16 cellular contexts compared by ENCODE assay signal in genomic region chr9:21815643-21816042, GRCh38. TPM values are rescaled to one million over a fixed set of nuclear protein-coding genes. Genes with fewer than 3 reads are reported as not detected.
DNase-seq lines count a peak whose midpoint lies in the region; ATAC-seq and TF ChIP-seq lines count a peak whose summit lies in the region.
"Had no signal": no experiment of that assay in that cellular context is flagged by ENCODE, and none has a peak within 500 bp of the region (broad histone marks: within the 10 kb centered on the region; RNA-seq: fewer than 3 reads in every experiment).

No MANE protein-coding gene starts in this region.

- H2AFZ ChIP-seq in osteoblast (ENCODE audit: low read length): no peak overlapping the region

- peak overlapping the region; percentile 8 for H3K27ac Mint-ChIP-seq in T-helper 17 cell

- no peak overlapping the region for H3K4me3 ChIP-seq in osteoblast (ENCODE audit: insufficient read depth, low read length)
- H3K4me3 ChIP-seq in psoas muscle: no peak overlapping the region
- no peak overlapping the region for H3K4me3 ChIP-seq in heart right ventricle
- H3K4me3 ChIP-seq: BLaER1 had no signal

- 92 to 99% (median 96%) methylated on average over 3 of the region's 3 CpGs for WGBS in psoas muscle, 3 donors
- WGBS in heart right ventricle, 2 donors: 97 to 98% methylated on average over 3 of the region's 3 CpGs

- peak; percentile 22 to 48 for ATAC-seq in activated CD4-positive, CD25-positive, alpha-beta regulatory T cell treated with anti-CD3 and anti-CD28 coated beads, Interleukin-2, amount 50 U/mL, for 24 hours
- ATAC-seq in T-helper 17 cell (no peak), psoas muscle (no peak), GM21528 (IDR thresholded peaks at IDR 0.05; ENCODE audit: low FRiP score, unreplicated experiment) (no peak), heart right ventricle (no peak)
- ATAC-seq: HCT116 had no signal

- H3K36me3 ChIP-seq in osteoblast (ENCODE audit: insufficient read depth, low read length): peaks cover 42% of the 10 kb centered on the region
- peaks cover 4 to 54% of the 10 kb centered on the region in 2 donors for H3K36me3 ChIP-seq in psoas muscle (ENCODE audit: insufficient read depth in 1 of 2, low read depth in 1 of 2)
- peaks cover 0 to 56% (median 28%) of the 10 kb centered on the region in 9 donors for H3K36me3 ChIP-seq in heart right ventricle

- no peak for DNase-seq in activated CD4-positive, CD25-positive, alpha-beta regulatory T cell treated with anti-CD3 and anti-CD28 coated beads, Interleukin-2, amount 50 U/mL, for 72 hours
- DNase-seq in T-helper 17 cell: no peak
- peak; percentile 3 for DNase-seq in osteoblast (ENCODE audit: insufficient read length, low spot score, missing footprints)
- no peak for DNase-seq in psoas muscle
- DNase-seq in heart right ventricle: no peak
- DNase-seq: CD4-positive, alpha-beta memory T cell; DMS79 treated with DMSO at 0.1 percent for 48 hours; GOT3; H7; KG1 had no signal

- H4K20me1 ChIP-seq in osteoblast (ENCODE audit: insufficient read depth, low read length): peaks cover 6% of the 10 kb centered on the region

- intact Hi-C loops in psoas muscle (cut with DNase I): loop anchor here in 1 of 2 donors (10.0 kb wide), 1 partner anchor 219 kb away; no protein-coding TSS in a partner anchor
- intact Hi-C loops in heart right ventricle (cut with DNase I): loop anchor here (2.0 to 10.0 kb wide), 14 partner anchors 189 to 639 kb away; partner anchors contain the start of genes CDKN2B (in 4 of the 10) and DMRTA1 (in 1 of the 10)

- H3K4me1 ChIP-seq in osteoblast (ENCODE audit: insufficient read depth, low read length) (peaks cover 28% of the 10 kb centered on the region), psoas muscle (no peaks in the 10 kb centered on the region), heart right ventricle (peaks cover 0 to 40% (median 23%) of the 10 kb centered on the region in 9 donors)

- H3K27me3 ChIP-seq in osteoblast (ENCODE audit: insufficient read depth, low read length) (no peaks in the 10 kb centered on the region), psoas muscle (ENCODE audit: insufficient read depth in 3 of 3, low read length in 2 of 3) (no peaks in the 10 kb centered on the region), heart right ventricle (no peaks in the 10 kb centered on the region)
- H3K27me3 ChIP-seq: BLaER1 had no signal

- H3K27me3 Mint-ChIP-seq in T-helper 17 cell: no peaks in the 10 kb centered on the region
- H3K27me3 Mint-ChIP-seq: CD4-positive, alpha-beta memory T cell had no signal

- no peak overlapping the region for H3K4me2 ChIP-seq in osteoblast (ENCODE audit: insufficient read depth, low read length)
- H3K4me2 ChIP-seq: BLaER1 had no signal

- H3K27ac ChIP-seq in osteoblast (ENCODE audit: low read depth, low read length): no peak overlapping the region
- H3K27ac ChIP-seq in psoas muscle: no peak overlapping the region
- no peak overlapping the region for H3K27ac ChIP-seq in heart right ventricle
- H3K27ac ChIP-seq: 22Rv1, BLaER1 had no signal

- H3K36me3 Mint-ChIP-seq in T-helper 17 cell (ENCODE audit: low read depth): peaks cover 11% of the 10 kb centered on the region

- H3K9me3 ChIP-seq in T-helper 17 cell (ENCODE audit: control insufficient read depth, low read length, poor library complexity, severe bottlenecking) (no peaks in the 10 kb centered on the region), osteoblast (ENCODE audit: low read depth, low read length) (no peaks in the 10 kb centered on the region), psoas muscle (no peaks in the 10 kb centered on the region), heart right ventricle (peaks cover 0 to 5% (median 0%) of the 10 kb centered on the region in 11 donors)

- no peak for TF ChIP-seq CTCF in osteoblast (IDR thresholded peaks at IDR 0.05; ENCODE audit: extremely low read depth, low read depth, low read length)
- no peak for TF ChIP-seq CTCF in psoas muscle (IDR thresholded peaks at IDR 0.05)
- TF ChIP-seq CTCF in heart right ventricle (IDR thresholded peaks at IDR 0.05): no peak

- H3K79me2 ChIP-seq in osteoblast (ENCODE audit: insufficient read depth, low read length): peaks cover 66% of the 10 kb centered on the region

- H3K4me1 Mint-ChIP-seq in T-helper 17 cell: peaks cover 16% of the 10 kb centered on the region

- no peak overlapping the region for H3K4me3 Mint-ChIP-seq in T-helper 17 cell
- H3K4me3 Mint-ChIP-seq: CD14-positive monocyte; CD4-positive, alpha-beta memory T cell had no signal

RNA-seq across cellular contexts. Expression of gene MTAP, which starts 13.2 kb away (rescaled TPM):
- 10 to 100 TPM; 26.2 to 28.8 TPM for total RNA-seq in T-helper 17 cell
- 30.4 and 35.9 TPM in 2 replicates for total RNA-seq in osteoblast
- 10 to 100 TPM; 11.0 to 16.6 (median 14.9) TPM for total RNA-seq in psoas muscle
- 10 to 100 TPM in 1 of 3 donors, 1 to 10 TPM in 2; 4.3 to 15.5 (median 8.6) TPM for polyA plus RNA-seq in psoas muscle
- 10 to 100 TPM; 14.7 to 26.2 (median 21.4) TPM for total RNA-seq in heart right ventricle
- polyA plus RNA-seq in heart right ventricle: 1 to 10 TPM; 4.9 to 8.3 TPM

Comparison
In these comparisons a context has a peak if more than half of its experiments do, and no peak if none do; other contexts are left out.
1. ATAC-seq: peak in activated CD4-positive, CD25-positive, alpha-beta regulatory T cell treated with anti-CD3 and anti-CD28 coated beads, Interleukin-2, amount 50 U/mL, for 24 hours (2 of 2); none in T-helper 17 cell (single experiment), psoas muscle (0 of 4), GM21528 (single experiment) and heart right ventricle (0 of 8).